In the genomic region with DNA sequence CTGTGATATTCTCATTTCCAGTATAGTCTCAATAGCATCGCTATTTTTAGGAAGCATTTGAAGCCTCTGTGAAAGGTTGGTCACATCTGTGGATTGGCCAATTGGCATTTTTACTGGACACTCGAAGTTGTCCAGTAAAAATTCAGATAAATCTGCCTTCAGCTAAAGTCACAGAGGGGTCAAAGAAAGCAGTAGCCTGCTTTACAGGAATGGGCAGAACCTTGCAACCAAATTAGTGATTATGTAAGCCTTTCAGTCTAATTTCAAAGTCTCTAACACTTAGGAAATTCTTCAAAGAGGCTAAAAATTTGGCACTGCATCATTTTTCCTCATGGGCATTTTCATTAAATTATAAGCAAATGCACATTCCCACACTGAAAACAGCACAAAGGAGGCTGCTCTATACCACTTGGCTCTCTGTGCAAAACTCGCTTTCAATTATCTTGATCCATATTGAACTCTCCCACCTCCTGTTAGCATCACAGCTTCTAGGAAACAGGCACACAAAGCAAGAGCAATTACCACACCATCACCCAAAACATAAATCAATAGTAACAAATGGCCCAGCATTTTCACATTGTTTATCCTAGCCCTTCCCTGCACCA, we compare ENCODE assay signal across 1 cellular context.
TF ChIP-seq lines count a peak whose summit lies in the region.

No MANE protein-coding gene starts in this region.

TF ChIP-seq in GM23338, 12 proteins besides CTCF, POLR2A, EP300 and RAD21 (continued from another document):
- TF ChIP-seq, protein P1, sequence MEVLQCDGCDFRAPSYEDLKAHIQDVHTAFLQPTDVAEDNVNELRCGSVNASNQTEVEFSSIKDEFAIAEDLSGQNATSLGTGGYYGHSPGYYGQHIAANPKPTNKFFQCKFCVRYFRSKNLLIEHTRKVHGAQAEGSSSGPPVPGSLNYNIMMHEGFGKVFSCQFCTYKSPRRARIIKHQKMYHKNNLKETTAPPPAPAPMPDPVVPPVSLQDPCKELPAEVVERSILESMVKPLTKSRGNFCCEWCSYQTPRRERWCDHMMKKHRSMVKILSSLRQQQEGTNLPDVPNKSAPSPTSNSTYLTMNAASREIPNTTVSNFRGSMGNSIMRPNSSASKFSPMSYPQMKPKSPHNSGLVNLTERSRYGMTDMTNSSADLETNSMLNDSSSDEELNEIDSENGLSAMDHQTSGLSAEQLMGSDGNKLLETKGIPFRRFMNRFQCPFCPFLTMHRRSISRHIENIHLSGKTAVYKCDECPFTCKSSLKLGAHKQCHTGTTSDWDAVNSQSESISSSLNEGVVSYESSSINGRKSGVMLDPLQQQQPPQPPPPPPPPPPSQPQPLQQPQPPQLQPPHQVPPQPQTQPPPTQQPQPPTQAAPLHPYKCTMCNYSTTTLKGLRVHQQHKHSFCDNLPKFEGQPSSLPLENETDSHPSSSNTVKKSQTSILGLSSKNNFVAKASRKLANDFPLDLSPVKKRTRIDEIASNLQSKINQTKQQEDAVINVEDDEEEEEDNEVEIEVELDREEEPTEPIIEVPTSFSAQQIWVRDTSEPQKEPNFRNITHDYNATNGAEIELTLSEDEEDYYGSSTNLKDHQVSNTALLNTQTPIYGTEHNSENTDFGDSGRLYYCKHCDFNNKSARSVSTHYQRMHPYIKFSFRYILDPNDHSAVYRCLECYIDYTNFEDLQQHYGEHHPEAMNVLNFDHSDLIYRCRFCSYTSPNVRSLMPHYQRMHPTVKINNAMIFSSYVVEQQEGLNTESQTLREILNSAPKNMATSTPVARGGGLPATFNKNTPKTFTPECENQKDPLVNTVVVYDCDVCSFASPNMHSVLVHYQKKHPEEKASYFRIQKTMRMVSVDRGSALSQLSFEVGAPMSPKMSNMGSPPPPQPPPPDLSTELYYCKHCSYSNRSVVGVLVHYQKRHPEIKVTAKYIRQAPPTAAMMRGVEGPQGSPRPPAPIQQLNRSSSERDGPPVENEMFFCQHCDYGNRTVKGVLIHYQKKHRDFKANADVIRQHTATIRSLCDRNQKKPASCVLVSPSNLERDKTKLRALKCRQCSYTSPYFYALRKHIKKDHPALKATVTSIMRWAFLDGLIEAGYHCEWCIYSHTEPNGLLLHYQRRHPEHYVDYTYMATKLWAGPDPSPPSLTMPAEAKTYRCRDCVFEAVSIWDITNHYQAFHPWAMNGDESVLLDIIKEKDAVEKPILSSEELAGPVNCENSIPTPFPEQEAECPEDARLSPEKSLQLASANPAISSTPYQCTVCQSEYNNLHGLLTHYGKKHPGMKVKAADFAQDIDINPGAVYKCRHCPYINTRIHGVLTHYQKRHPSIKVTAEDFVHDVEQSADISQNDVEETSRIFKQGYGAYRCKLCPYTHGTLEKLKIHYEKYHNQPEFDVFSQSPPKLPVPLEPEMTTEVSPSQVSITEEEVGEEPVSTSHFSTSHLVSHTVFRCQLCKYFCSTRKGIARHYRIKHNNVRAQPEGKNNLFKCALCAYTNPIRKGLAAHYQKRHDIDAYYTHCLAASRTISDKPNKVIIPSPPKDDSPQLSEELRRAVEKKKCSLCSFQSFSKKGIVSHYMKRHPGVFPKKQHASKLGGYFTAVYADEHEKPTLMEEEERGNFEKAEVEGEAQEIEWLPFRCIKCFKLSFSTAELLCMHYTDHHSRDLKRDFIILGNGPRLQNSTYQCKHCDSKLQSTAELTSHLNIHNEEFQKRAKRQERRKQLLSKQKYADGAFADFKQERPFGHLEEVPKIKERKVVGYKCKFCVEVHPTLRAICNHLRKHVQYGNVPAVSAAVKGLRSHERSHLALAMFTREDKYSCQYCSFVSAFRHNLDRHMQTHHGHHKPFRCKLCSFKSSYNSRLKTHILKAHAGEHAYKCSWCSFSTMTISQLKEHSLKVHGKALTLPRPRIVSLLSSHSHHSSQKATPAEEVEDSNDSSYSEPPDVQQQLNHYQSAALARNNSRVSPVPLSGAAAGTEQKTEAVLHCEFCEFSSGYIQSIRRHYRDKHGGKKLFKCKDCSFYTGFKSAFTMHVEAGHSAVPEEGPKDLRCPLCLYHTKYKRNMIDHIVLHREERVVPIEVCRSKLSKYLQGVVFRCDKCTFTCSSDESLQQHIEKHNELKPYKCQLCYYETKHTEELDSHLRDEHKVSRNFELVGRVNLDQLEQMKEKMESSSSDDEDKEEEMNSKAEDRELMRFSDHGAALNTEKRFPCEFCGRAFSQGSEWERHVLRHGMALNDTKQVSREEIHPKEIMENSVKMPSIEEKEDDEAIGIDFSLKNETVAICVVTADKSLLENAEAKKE (CRISPR knock-in tag; IDR thresholded peaks at IDR 0.05), result no peak
- no peak for TF ChIP-seq NANOG (IDR thresholded peaks at IDR 0.05; ENCODE audit: borderline replicate concordance)
- TF ChIP-seq, protein P2, sequence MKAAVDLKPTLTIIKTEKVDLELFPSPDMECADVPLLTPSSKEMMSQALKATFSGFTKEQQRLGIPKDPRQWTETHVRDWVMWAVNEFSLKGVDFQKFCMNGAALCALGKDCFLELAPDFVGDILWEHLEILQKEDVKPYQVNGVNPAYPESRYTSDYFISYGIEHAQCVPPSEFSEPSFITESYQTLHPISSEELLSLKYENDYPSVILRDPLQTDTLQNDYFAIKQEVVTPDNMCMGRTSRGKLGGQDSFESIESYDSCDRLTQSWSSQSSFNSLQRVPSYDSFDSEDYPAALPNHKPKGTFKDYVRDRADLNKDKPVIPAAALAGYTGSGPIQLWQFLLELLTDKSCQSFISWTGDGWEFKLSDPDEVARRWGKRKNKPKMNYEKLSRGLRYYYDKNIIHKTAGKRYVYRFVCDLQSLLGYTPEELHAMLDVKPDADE (IDR thresholded peaks at IDR 0.05), result no peak
